In genomic region chr6:90619221-90619620, GRCh38 we compare ENCODE assay signal across 7 cellular contexts.
"Had no signal": no experiment of that assay in that cellular context is flagged by ENCODE, and none has a peak within 500 bp of the region (broad histone marks: within the 10 kb centered on the region; RNA-seq: fewer than 3 reads in every experiment).

No MANE protein-coding gene starts in this region.

- DNase-seq: GOT3, H7, IMR-90, KG1 had no signal

- H3K36me3 ChIP-seq: HAP-1 had no signal

- H3K9me3 ChIP-seq: HAP-1 had no signal

- H3K4me3 ChIP-seq: HAP-1, K562 had no signal

- H3K4me1 ChIP-seq: HAP-1 had no signal

- ATAC-seq: HCT116, K562 had no signal
